Comparison of ENCODE assay signal across 23 cellular contexts in genomic region chr2:38090928-38091327, GRCh38.
"Had no signal": no experiment of that assay in that cellular context is flagged by ENCODE, and none has a peak within 500 bp of the region (broad histone marks: within the 10 kb centered on the region; RNA-seq: fewer than 3 reads in every experiment).

No MANE protein-coding gene starts in this region.

- H3K9ac ChIP-seq: neural progenitor cell had no signal

- H3K4me1 ChIP-seq: neural progenitor cell had no signal

- H3K36me3 ChIP-seq: esophagus squamous epithelium, neural progenitor cell, prostate gland, sigmoid colon, spleen, suprapubic skin, transverse colon had no signal

- ATAC-seq: effector memory CD8-positive, alpha-beta T cell; left colon; naive thymus-derived CD4-positive, alpha-beta T cell; right cardiac atrium; stimulated activated naive B cell treated with anti-CD40 and anti-IgM and Interleukin-4, amounts not matched to agents 10 μg/mL and 1 μg/mL and 100 μg/mL, for 72 hours had no signal

- H3K4me3 ChIP-seq: coronary artery, esophagus squamous epithelium, lung, neural progenitor cell, prostate gland, sigmoid colon, skin epidermis, spleen, suprapubic skin, transverse colon had no signal

- H3K9me3 ChIP-seq: esophagus squamous epithelium, prostate gland, sigmoid colon, spleen, suprapubic skin, transverse colon had no signal

- H3K27ac ChIP-seq: neural progenitor cell, prostate gland had no signal

- H2AFZ ChIP-seq: neural progenitor cell had no signal

- H3K4me2 ChIP-seq: neural progenitor cell had no signal

- DNase-seq: effector memory CD8-positive, alpha-beta T cell; erythroblast; esophagus squamous epithelium; foreskin melanocyte; hypothalamus; immature natural killer cell; islet precursor cell; kidney glomerular epithelial cell; left colon; midbrain; naive thymus-derived CD4-positive, alpha-beta T cell; sigmoid colon; spleen; stimulated activated CD4-positive, alpha-beta T cell treated with anti-CD3 and anti-CD28 coated beads, Interleukin-2, amount 100 ng/mL, for 48 hours; stimulated activated naive B cell treated with anti-CD40 and anti-IgM and Interleukin-4, amounts not matched to agents 10 μg/mL and 1 μg/mL and 100 μg/mL, for 72 hours; transverse colon had no signal

- H3K27me3 ChIP-seq: sigmoid colon, suprapubic skin, transverse colon had no signal
